ENCODE assay signal across 9 cellular contexts in genomic region chr12:57229041-57229633, GRCh38. TPM values are rescaled to one million over a fixed set of nuclear protein-coding genes. Genes with fewer than 3 reads are reported as not detected.
DNase-seq lines count a peak whose midpoint lies in the region; ATAC-seq and TF ChIP-seq lines count a peak whose summit lies in the region.
"Had no signal": no experiment of that assay in that cellular context is flagged by ENCODE, and none has a peak within 500 bp of the region (broad histone marks: within the 10 kb centered on the region; RNA-seq: fewer than 3 reads in every experiment).

No MANE protein-coding gene starts in this region.

- H2BK5ac ChIP-seq in trophoblast cell (ENCODE audit: low read depth, low read length, poor library complexity), result no peak overlapping the region

- H2BK12ac ChIP-seq in trophoblast cell (ENCODE audit: low read length), result no peak overlapping the region

- H3K36me3 ChIP-seq in PC-9 (ENCODE audit: low read depth), result peaks cover 33% of the 10 kb centered on the region
- peaks cover 23% of the 10 kb centered on the region for H3K36me3 ChIP-seq in ectodermal cell (ENCODE audit: control insufficient read depth, insufficient read depth, low read length)
- peaks cover 31 to 32% of the 10 kb centered on the region in 2 experiments for H3K36me3 ChIP-seq in trophoblast cell (ENCODE audit: control insufficient read depth in 1 of 2, insufficient read depth in 2 of 2, low read length in 2 of 2)

- TSS peak; percentile 85 for BruUV-seq in PC-9 (replicated peaks; lab: Mats Ljungman, UMichigan)

- H3F3A ChIP-seq in PC-9 (ENCODE audit: insufficient read depth, low read depth), result peaks cover 42% of the 10 kb centered on the region

- H3K4me2 ChIP-seq in PC-9 (peak overlapping the region; percentile 97), trophoblast cell (ENCODE audit: low read length) (peak overlapping the region; percentile 87)

- POLR2A ChIA-PET in PC-9 (lab: Charles Lee; ENCODE audit: unreplicated experiment), result interaction anchor here (0.7 to 1.0 kb wide), 2 partner anchors 117 to 768 kb away, joined by 3 to 5 read pairs; partner anchors contain the start of gene STAT6

- intact Hi-C loops in PC-9 (cut with micrococcal nuclease; ENCODE audit: unreplicated experiment), result no loop called here

- ATAC-seq in GM19455 (IDR thresholded peaks at IDR 0.05; ENCODE audit: unreplicated experiment), result peak; percentile 8

- H3K27ac ChIP-seq in PC-9 (peak overlapping the region; percentile 97), ectodermal cell (ENCODE audit: insufficient read depth, low read depth, low read length, poor library complexity, severe bottlenecking) (no peak overlapping the region), trophoblast cell (ENCODE audit: low read depth, low read length) (no peak overlapping the region)

- H2AK5ac ChIP-seq in trophoblast cell (ENCODE audit: low read length), result no peak overlapping the region

- H3K9me3 ChIP-seq in PC-9 (ENCODE audit: insufficient read depth, low read depth), result no peaks in the 10 kb centered on the region
- H3K9me3 ChIP-seq in ectodermal cell (ENCODE audit: control insufficient read depth, low read length), result no peaks in the 10 kb centered on the region
- H3K9me3 ChIP-seq in trophoblast cell (ENCODE audit: insufficient read depth, low read depth, low read length), result peaks cover 13% of the 10 kb centered on the region
- H3K9me3 ChIP-seq: pancreas had no signal

- H4K12ac ChIP-seq in trophoblast cell (ENCODE audit: low read depth, low read length), result no peak overlapping the region

- DNase-seq in AML-193 (lab: John Stamatoyannopoulos, UW), result peak; percentile 34 to 52
- no peak for DNase-seq in PC-9
- DNase-seq in trophoblast cell, result no peak
- DNase-seq in foreskin melanocyte, result no peak
- no peak for DNase-seq in NCI-H2196 (lab: John Stamatoyannopoulos, UW; ENCODE audit: unreplicated experiment)
- DNase-seq in NCI-H2171 (lab: John Stamatoyannopoulos, UW), result no peak

- H4K20me1 ChIP-seq in PC-9 (ENCODE audit: insufficient read depth), result peaks cover 20% of the 10 kb centered on the region

- H3K4me3 ChIP-seq in PC-9, result peak overlapping the region; percentile 95
- H3K4me3 ChIP-seq in ectodermal cell (ENCODE audit: insufficient read depth, low read depth, low read length), result peak overlapping the region; percentile 65
- no peak overlapping the region for H3K4me3 ChIP-seq in trophoblast cell (ENCODE audit: low read depth, low read length)

- H3K14ac ChIP-seq in trophoblast cell (ENCODE audit: low read length), result no peak overlapping the region

- H2BK120ac ChIP-seq in trophoblast cell (ENCODE audit: insufficient read depth, low read length, poor library complexity), result no peak overlapping the region

- no peak overlapping the region for H3K4ac ChIP-seq in trophoblast cell (ENCODE audit: low read depth, low read length)

- no peak overlapping the region for H4K91ac ChIP-seq in trophoblast cell (ENCODE audit: low read depth, low read length)

- H3K79me2 ChIP-seq in PC-9 (ENCODE audit: low read depth) (peaks cover 45% of the 10 kb centered on the region), trophoblast cell (ENCODE audit: control insufficient read depth, insufficient read depth, low read length, poor library complexity) (peaks cover 12% of the 10 kb centered on the region)

- no peak overlapping the region for H3K9ac ChIP-seq in trophoblast cell (ENCODE audit: low read length)

- H3K23ac ChIP-seq in trophoblast cell (ENCODE audit: low read length), result no peak overlapping the region

- peak overlapping the region; percentile 73 for H2AFZ ChIP-seq in PC-9
- H2AFZ ChIP-seq in trophoblast cell (ENCODE audit: insufficient read depth, low read length, poor library complexity), result peak overlapping the region; percentile 32

- H3K18ac ChIP-seq in trophoblast cell (ENCODE audit: low read length), result no peak overlapping the region

- CTCF ChIA-PET in PC-9 (lab: Charles Lee), result interaction anchor here (0.7 to 1.9 kb wide), 6 partner anchors 9 to 160 kb away, joined by 3 to 30 read pairs (median 4); partner anchors contain the start of gene NEMP1

- WGBS in ectodermal cell, 2 experiments, result 25 to 31% methylated on average over 9 of the region's 9 CpGs
- no CpG with 5 or more reads among the region's 9 CpGs for WGBS in trophoblast cell (ENCODE audit: extremely low coverage, insufficient coverage, insufficient read length)

- no peaks in the 10 kb centered on the region for H3K9me2 ChIP-seq in PC-9 (ENCODE audit: insufficient read depth)

- H3K27me3 ChIP-seq in PC-9 (ENCODE audit: insufficient read depth, low read depth) (no peaks in the 10 kb centered on the region), ectodermal cell (ENCODE audit: control insufficient read depth, insufficient read depth, low read length, poor library complexity, severe bottlenecking) (peaks cover 53% of the 10 kb centered on the region), trophoblast cell (ENCODE audit: insufficient read depth, low read length) (peaks cover 32% of the 10 kb centered on the region)
- H3K27me3 ChIP-seq: pancreas had no signal

- H3K4me1 ChIP-seq in PC-9 (replicated peaks; ENCODE audit: insufficient read depth) (peaks cover 30% of the 10 kb centered on the region), ectodermal cell (ENCODE audit: control insufficient read depth, insufficient read depth, low read length) (peaks cover 31% of the 10 kb centered on the region), trophoblast cell (ENCODE audit: control insufficient read depth in 1 of 2, insufficient read depth in 2 of 2, low read length in 2 of 2) (peaks cover 14 to 15% of the 10 kb centered on the region in 2 experiments)

- peak overlapping the region; percentile 36 for H4K8ac ChIP-seq in trophoblast cell (ENCODE audit: low read depth, low read length)

- peak; percentile 29; the same call in 1 of the 2 replicates for TF ChIP-seq CTCF in PC-9 (conservative IDR thresholded peaks at IDR 0.05)

- H3K79me1 ChIP-seq in trophoblast cell (ENCODE audit: low read length), result peaks cover 11% of the 10 kb centered on the region

RNA-seq across cellular contexts. Expression of gene SHMT2, which starts 0.4 kb away (rescaled TPM):
- total RNA-seq in PC-9 (2021), result 220 and 227 TPM in 2 replicates
- polyA plus RNA-seq in ectodermal cell (2013, experiment 1 of 4), result 127 TPM
- polyA plus RNA-seq in ectodermal cell (2013, experiment 2 of 4), result 132 TPM
- polyA plus RNA-seq in ectodermal cell (2013, experiment 3 of 4), result 86.3 TPM
- polyA plus RNA-seq in ectodermal cell (2013, experiment 4 of 4), result 99.1 TPM
- 118 and 120 TPM in 2 replicates for polyA plus RNA-seq in trophoblast cell (2013)

RNA-seq across cellular contexts. Expression of gene NXPH4, which starts 12.5 kb away (rescaled TPM):
- 20.3 and 20.6 TPM in 2 replicates for total RNA-seq in PC-9 (2021)
- polyA plus RNA-seq in ectodermal cell (2013, experiment 1 of 4), result 1.0 TPM
- 1.7 TPM for polyA plus RNA-seq in ectodermal cell (2013, experiment 2 of 4)
- 2.7 TPM for polyA plus RNA-seq in ectodermal cell (2013, experiment 3 of 4)
- 2.4 TPM for polyA plus RNA-seq in ectodermal cell (2013, experiment 4 of 4)
- 0.85 and 0.86 TPM in 2 replicates for polyA plus RNA-seq in trophoblast cell (2013)

RNA-seq across cellular contexts. Expression of gene STAC3, which starts 21.9 kb away (rescaled TPM):
- 1.3 and 2.2 TPM in 2 replicates for total RNA-seq in PC-9 (2021)
- polyA plus RNA-seq in ectodermal cell (2013, experiment 1 of 4), result 2.7 TPM
- 2.6 TPM for polyA plus RNA-seq in ectodermal cell (2013, experiment 2 of 4)
- 2.6 TPM for polyA plus RNA-seq in ectodermal cell (2013, experiment 3 of 4)
- polyA plus RNA-seq in ectodermal cell (2013, experiment 4 of 4), result 2.1 TPM
- polyA plus RNA-seq in trophoblast cell (2013), result 0.71 and 0.78 TPM in 2 replicates

Comparison
In these comparisons a context has a peak if more than half of its experiments do, and no peak if none do; other contexts are left out.
1. DNase-seq: peak in AML-193 (2 of 2); none in PC-9 (0 of 2), trophoblast cell (0 of 2), foreskin melanocyte (single experiment), NCI-H2196 (single experiment) and NCI-H2171 (single experiment).